ENCODE assay signal across 1 cellular context in genomic region chr11:120525285-120526085, GRCh38.
TF ChIP-seq lines count a peak whose summit lies in the region.

No MANE protein-coding gene starts in this region.

TF ChIP-seq in HepG2, 621 proteins besides CTCF, POLR2A, EP300 and RAD21:
- TF ChIP-seq FOXO4 (CRISPR knock-in tag; conservative IDR thresholded peaks at IDR 0.05) (no peak), ZC3H13 (CRISPR knock-in tag; IDR thresholded peaks at IDR 0.05) (no peak), HNRNPK (IDR thresholded peaks at IDR 0.05; ENCODE audit: low read depth, low read length, poor library complexity, severe bottlenecking) (no peak), BORCS8-MEF2B (CRISPR knock-in tag; IDR thresholded peaks at IDR 0.05) (no peak), SRY (CRISPR knock-in tag; IDR thresholded peaks at IDR 0.05) (no peak), ZNF629 (CRISPR knock-in tag; conservative IDR thresholded peaks at IDR 0.05) (0 out of 2 replicates have a peak, but pooled peaks have one; percentile 21), MAFK (conservative IDR thresholded peaks at IDR 0.05 in 1 of 2, IDR thresholded peaks at IDR 0.05 in 1 of 2; ENCODE audit: low read length in 2 of 2) (no peak), LRRFIP1 (CRISPR knock-in tag; conservative IDR thresholded peaks at IDR 0.05) (no peak)
